18 cellular contexts compared by ENCODE assay signal in genomic region chr3:42366550-42366949, GRCh38. TPM values are rescaled to one million over a fixed set of nuclear protein-coding genes. Genes with fewer than 3 reads are reported as not detected.
A peak's percentile ranks its signal among the peaks of the same experiment; 100 is the strongest.
DNase-seq lines count a peak whose midpoint lies in the region; ATAC-seq lines count a peak whose summit lies in the region.
"Had no signal": no experiment of that assay in that cellular context is flagged by ENCODE, and none has a peak within 500 bp of the region (broad histone marks: within the 10 kb centered on the region; RNA-seq: fewer than 3 reads in every experiment).

No MANE protein-coding gene starts in this region.

- no CpG with 5 or more reads among the region's 3 CpGs for WGBS in neuronal stem cell (ENCODE audit: extremely low coverage in 2 of 2, insufficient read length in 2 of 2, insufficient replicate concordance in 1 of 2), 2 donors

- H2AK5ac ChIP-seq in neuronal stem cell (ENCODE audit: low read depth, low read length): no peak overlapping the region

- H3K14ac ChIP-seq in neuronal stem cell (ENCODE audit: low read length): no peak overlapping the region

- H3K27ac ChIP-seq in angular gyrus (ENCODE audit: low read depth, low read length): peak overlapping the region; percentile 65
- peak overlapping the region; percentile 10 for H3K27ac ChIP-seq in neuronal stem cell (replicated peaks; ENCODE audit: low read length)
- H3K27ac ChIP-seq: BLaER1, GM23248 had no signal

- no peaks in the 10 kb centered on the region for H3K27me3 ChIP-seq in neuronal stem cell (ENCODE audit: control insufficient read depth in 3 of 3, insufficient read depth in 3 of 3, low read depth in 1 of 3, low read length in 3 of 3)
- H3K27me3 ChIP-seq: BLaER1 had no signal

- H3K18ac ChIP-seq in neuronal stem cell (ENCODE audit: low read length): peak overlapping the region; percentile 49

- H3K9me3 ChIP-seq in neuronal stem cell (replicated peaks in 1 of 2; ENCODE audit: control insufficient read depth in 2 of 2, insufficient read depth in 1 of 2, low read depth in 1 of 2, low read length in 2 of 2): peaks cover 0 to 3% of the 10 kb centered on the region in 2 donors
- H3K9me3 ChIP-seq: BLaER1 had no signal

- no peak overlapping the region for H3K23ac ChIP-seq in neuronal stem cell (ENCODE audit: low read depth, low read length, poor library complexity)

- no peak overlapping the region for H3K4me2 ChIP-seq in neuronal stem cell (ENCODE audit: insufficient read depth, low read length, poor library complexity, severe bottlenecking)
- H3K4me2 ChIP-seq: BLaER1 had no signal

- no peaks in the 10 kb centered on the region for H3K36me3 ChIP-seq in neuronal stem cell (replicated peaks in 1 of 2; ENCODE audit: control insufficient read depth in 2 of 2, insufficient read depth in 2 of 2, low read length in 2 of 2)
- H3K36me3 ChIP-seq: BLaER1 had no signal

- no peak overlapping the region for H4K91ac ChIP-seq in neuronal stem cell (ENCODE audit: low read depth, low read length, poor library complexity)

- H3K9ac ChIP-seq in neuronal stem cell (ENCODE audit: low read depth, low read length, poor library complexity): no peak overlapping the region
- H3K9ac ChIP-seq: BLaER1, GM23248 had no signal

- H3K4me3 ChIP-seq in neuronal stem cell (ENCODE audit: low read length in 2 of 2): no peak overlapping the region
- H3K4me3 ChIP-seq: BLaER1, GM12878, GM23248 had no signal

- no peak overlapping the region for H2AFZ ChIP-seq in neuronal stem cell (ENCODE audit: low read length)
- H2AFZ ChIP-seq: GM23248 had no signal

- no peak overlapping the region for H4K8ac ChIP-seq in neuronal stem cell (ENCODE audit: low read depth, low read length)

- no peaks in the 10 kb centered on the region for H3K79me1 ChIP-seq in neuronal stem cell (ENCODE audit: low read depth, low read length)

- no peak overlapping the region for H2BK120ac ChIP-seq in neuronal stem cell (ENCODE audit: low read depth, low read length)

- no peak for ATAC-seq in HG03135 (IDR thresholded peaks at IDR 0.05; ENCODE audit: unreplicated experiment)
- ATAC-seq in GM19023 (IDR thresholded peaks at IDR 0.05; ENCODE audit: unreplicated experiment): no peak
- ATAC-seq: GM12878, HCT116 had no signal

- H2BK5ac ChIP-seq in neuronal stem cell (ENCODE audit: low read length): no peak overlapping the region

- no peak overlapping the region for H2BK15ac ChIP-seq in neuronal stem cell (ENCODE audit: low read length)

- DNase-seq in ELF-1 (ENCODE audit: low read depth, low spot score) (peak; percentile 14), islet precursor cell (peak; percentile 57), neuronal stem cell (ENCODE audit: low spot score) (no peak), NCI-H2227 treated with DMSO at 0.1 percent for 48 hours (lab: John Stamatoyannopoulos, UW) (no peak)
- DNase-seq: 8988T; CD4-positive, alpha-beta memory T cell; DMS79 treated with DMSO at 0.1 percent for 48 hours; GM23248; HFFc6 had no signal

- H3K4me1 ChIP-seq in neuronal stem cell (ENCODE audit: control insufficient read depth in 2 of 2, insufficient read depth in 1 of 2, low read depth in 1 of 2, low read length in 2 of 2): peaks cover 0 to 11% of the 10 kb centered on the region in 2 donors

- H3K4ac ChIP-seq in neuronal stem cell (ENCODE audit: low read length): no peak overlapping the region

- no peak overlapping the region for H2BK12ac ChIP-seq in neuronal stem cell (ENCODE audit: low read length)

RNA-seq across cellular contexts. Expression of gene LYZL4, which starts 43.9 kb away (rescaled TPM):
- not detected for polyA plus RNA-seq in neuronal stem cell (2013, experiment 1 of 2)
- not detected for polyA plus RNA-seq in neuronal stem cell (2013, experiment 2 of 2)
- polyA plus RNA-seq: AG04450; CD14-positive monocyte; CD4-positive, alpha-beta memory T cell; GM23248; IgD-negative memory B cell had no signal

Comparison
In these comparisons a context has a peak if more than half of its experiments do, and no peak if none do; other contexts are left out.
1. DNase-seq: peak in ELF-1 (single experiment) and islet precursor cell (single experiment); none in neuronal stem cell (single experiment) and NCI-H2227 treated with DMSO at 0.1 percent for 48 hours (single experiment).